Comparison of ENCODE assay signal across 23 cellular contexts in the genomic region with DNA sequence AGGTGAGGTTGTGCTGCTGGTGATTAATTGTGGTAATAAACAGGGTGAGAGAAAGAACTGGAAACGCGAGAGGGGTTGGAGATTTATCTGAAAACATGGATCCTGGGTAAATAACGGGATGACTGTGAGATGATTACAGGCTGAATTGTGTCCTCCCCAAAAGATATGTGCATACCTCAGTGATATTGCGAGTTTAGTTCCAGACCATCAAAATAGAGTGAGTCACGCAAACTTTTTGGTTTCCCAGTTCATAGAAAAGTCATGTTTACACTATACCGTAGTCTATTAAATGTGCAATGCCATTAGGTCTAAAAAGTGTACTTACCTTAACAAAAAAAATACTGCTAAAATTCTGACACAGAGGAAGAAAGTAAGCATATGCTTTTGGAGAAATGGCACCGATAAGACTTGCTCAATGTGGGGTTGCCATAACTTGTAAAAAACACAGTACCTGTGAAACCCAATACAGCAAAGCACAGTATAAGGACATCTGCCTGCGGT.
DNase-seq lines count a peak whose midpoint lies in the region; ATAC-seq and TF ChIP-seq lines count a peak whose summit lies in the region.
"Had no signal": no experiment of that assay in that cellular context is flagged by ENCODE, and none has a peak within 500 bp of the region (broad histone marks: within the 10 kb centered on the region; RNA-seq: fewer than 3 reads in every experiment).

No MANE protein-coding gene starts in this region.

- TF ChIP-seq CTCF in WERI-Rb-1 (IDR thresholded peaks at IDR 0.05; ENCODE audit: low read depth, low read length) (no peak), PC-3 (conservative IDR thresholded peaks at IDR 0.05; ENCODE audit: low read depth, low read length) (no peak)

- no peaks in the 10 kb centered on the region for H3K36me3 ChIP-seq in GM23248 (ENCODE audit: low read depth)
- no peaks in the 10 kb centered on the region for H3K36me3 ChIP-seq in WERI-Rb-1
- H3K36me3 ChIP-seq in skeletal muscle satellite cell (ENCODE audit: insufficient read depth, low read length): no peaks in the 10 kb centered on the region
- H3K36me3 ChIP-seq in PC-3 (ENCODE audit: low read depth, low read length): no peaks in the 10 kb centered on the region
- H3K36me3 ChIP-seq: adrenal gland, esophagus squamous epithelium, heart left ventricle, sigmoid colon, thoracic aorta had no signal

- in situ Hi-C loops in GM23248 (cut with MboI): no loop called here

- intact Hi-C loops in PC-3 (cut with micrococcal nuclease): no loop called here

- DNase-seq in GM23248 (peak; percentile 52), WERI-Rb-1 (no peak), glomerular visceral epithelial cell (ENCODE audit: extremely low spot score) (peak; percentile 51), RKO (ENCODE audit: low spot score) (no peak), putamen (ENCODE audit: low spot score) (no peak), PC-3 (no peak)
- DNase-seq: activated CD4-positive, alpha-beta T cell treated with anti-CD3 and anti-CD28 coated beads, Interleukin-2, amount 50 U/mL, for 48 hours; activated gamma-delta T cell; adrenal gland; effector memory CD4-positive, alpha-beta T cell; esophagus squamous epithelium; H7; heart left ventricle; NCI-H1694; nucleus accumbens; sigmoid colon; stimulated activated naive B cell treated with anti-CD40 and anti-IgM and Interleukin-4, amounts not matched to agents 10 μg/mL and 1 μg/mL and 100 μg/mL, for 72 hours; T-helper 1 cell had no signal

- 24 to 25% methylated on average over 8 of the region's 8 CpGs for WGBS in GM23248 (ENCODE audit: low coverage in 1 of 2, low lambda C conversion rate in 2 of 2, missing lambda C conversion rate in 2 of 2), 2 experiments

- no peaks in the 10 kb centered on the region for H3K9me3 ChIP-seq in GM23248 (ENCODE audit: low read depth)
- no peaks in the 10 kb centered on the region for H3K9me3 ChIP-seq in WERI-Rb-1 (ENCODE audit: severe bottlenecking)
- H3K9me3 ChIP-seq in skeletal muscle satellite cell (replicated peaks; ENCODE audit: low read length): no peaks in the 10 kb centered on the region
- no peaks in the 10 kb centered on the region for H3K9me3 ChIP-seq in PC-3 (ENCODE audit: low read length)
- H3K9me3 ChIP-seq: adrenal gland, heart left ventricle, sigmoid colon, thoracic aorta had no signal

- H3K79me2 ChIP-seq in GM23248 (ENCODE audit: insufficient read depth) (no peaks in the 10 kb centered on the region), PC-3 (ENCODE audit: low read length) (no peaks in the 10 kb centered on the region)

- peaks cover 15% of the 10 kb centered on the region for H3K27me3 ChIP-seq in GM23248 (replicated peaks; ENCODE audit: insufficient read depth)
- H3K27me3 ChIP-seq in WERI-Rb-1 (ENCODE audit: insufficient read depth, low read depth, severe bottlenecking): no peaks in the 10 kb centered on the region
- no peaks in the 10 kb centered on the region for H3K27me3 ChIP-seq in skeletal muscle satellite cell (ENCODE audit: control insufficient read depth, insufficient read depth, low read length)
- no peaks in the 10 kb centered on the region for H3K27me3 ChIP-seq in PC-3 (ENCODE audit: low read length)
- H3K27me3 ChIP-seq: adrenal gland, esophagus squamous epithelium had no signal

- no peak overlapping the region for H2AFZ ChIP-seq in GM23248
- no peak overlapping the region for H2AFZ ChIP-seq in PC-3 (ENCODE audit: low read length)

- H4K20me1 ChIP-seq in GM23248 (ENCODE audit: insufficient read depth) (no peaks in the 10 kb centered on the region), PC-3 (ENCODE audit: low read length) (no peaks in the 10 kb centered on the region)

- BruUV-seq in PC-3 (replicated peaks; lab: Mats Ljungman, UMichigan): no TSS peak

- H3F3A ChIP-seq in GM23248 (ENCODE audit: insufficient read depth) (no peaks in the 10 kb centered on the region; the same call in 1 of the 2 replicates), PC-3 (ENCODE audit: low read length, unreplicated experiment) (no peaks in the 10 kb centered on the region)

- H3K27ac ChIP-seq in GM23248: no peak overlapping the region
- no peak overlapping the region for H3K27ac ChIP-seq in WERI-Rb-1
- H3K27ac ChIP-seq in PC-3 (ENCODE audit: low read length): no peak overlapping the region
- H3K27ac ChIP-seq: esophagus squamous epithelium, heart left ventricle, sigmoid colon, thoracic aorta, VCaP had no signal

- no peaks in the 10 kb centered on the region for H3K9me2 ChIP-seq in GM23248 (ENCODE audit: insufficient read depth)
- no peaks in the 10 kb centered on the region for H3K9me2 ChIP-seq in PC-3 (replicated peaks; ENCODE audit: low read length)

- peak overlapping the region; percentile 69 for H3K4me2 ChIP-seq in GM23248 (ENCODE audit: unreplicated experiment)
- H3K4me2 ChIP-seq in skeletal muscle satellite cell (ENCODE audit: low read length): peak overlapping the region; percentile 24
- H3K4me2 ChIP-seq in PC-3 (ENCODE audit: low read length): no peak overlapping the region

- peak overlapping the region; percentile 40; the same call in 1 of the 2 replicates for H3K4me3 ChIP-seq in GM23248
- peak overlapping the region; percentile 6; the same call in 1 of the 2 replicates for H3K4me3 ChIP-seq in WERI-Rb-1 (ENCODE audit: low read depth, low read length)
- H3K4me3 ChIP-seq in skeletal muscle satellite cell (ENCODE audit: low read length): peak overlapping the region; percentile 32
- H3K4me3 ChIP-seq in PC-3 (ENCODE audit: low read length): no peak overlapping the region
- H3K4me3 ChIP-seq: adrenal gland, esophagus squamous epithelium, heart left ventricle, K562, sigmoid colon, thoracic aorta had no signal

- peaks cover 26% of the 10 kb centered on the region for H3K4me1 ChIP-seq in GM23248 (ENCODE audit: insufficient read depth)
- peaks cover 13% of the 10 kb centered on the region for H3K4me1 ChIP-seq in skeletal muscle satellite cell (ENCODE audit: control insufficient read depth, insufficient read depth, low read length)
- H3K4me1 ChIP-seq in PC-3 (ENCODE audit: insufficient read depth, low read length): no peaks in the 10 kb centered on the region
- H3K4me1 ChIP-seq: adrenal gland, esophagus squamous epithelium, heart left ventricle, sigmoid colon had no signal

- CTCF ChIA-PET in PC-3 (lab: Charles Lee): no interaction called here

- ATAC-seq in PC-3: no peak
- ATAC-seq: heart left ventricle; K562; Right ventricle myocardium inferior; stimulated activated naive B cell treated with anti-CD40 and anti-IgM and Interleukin-4, amounts not matched to agents 10 μg/mL and 1 μg/mL and 100 μg/mL, for 72 hours had no signal

- POLR2A ChIA-PET in PC-3 (lab: Charles Lee; ENCODE audit: unreplicated experiment): no interaction called here

- H3K9ac ChIP-seq in GM23248 (no peak overlapping the region), skeletal muscle satellite cell (ENCODE audit: low read depth, low read length) (no peak overlapping the region), PC-3 (ENCODE audit: low read length) (no peak overlapping the region)

Comparison
In these comparisons a context has a peak if more than half of its experiments do, and no peak if none do; other contexts are left out.
1. DNase-seq: peak in GM23248 (single experiment) and glomerular visceral epithelial cell (single experiment); none in WERI-Rb-1 (single experiment), RKO (single experiment), putamen (single experiment) and PC-3 (single experiment).